1 cellular context compared by ENCODE assay signal in the genomic region with DNA sequence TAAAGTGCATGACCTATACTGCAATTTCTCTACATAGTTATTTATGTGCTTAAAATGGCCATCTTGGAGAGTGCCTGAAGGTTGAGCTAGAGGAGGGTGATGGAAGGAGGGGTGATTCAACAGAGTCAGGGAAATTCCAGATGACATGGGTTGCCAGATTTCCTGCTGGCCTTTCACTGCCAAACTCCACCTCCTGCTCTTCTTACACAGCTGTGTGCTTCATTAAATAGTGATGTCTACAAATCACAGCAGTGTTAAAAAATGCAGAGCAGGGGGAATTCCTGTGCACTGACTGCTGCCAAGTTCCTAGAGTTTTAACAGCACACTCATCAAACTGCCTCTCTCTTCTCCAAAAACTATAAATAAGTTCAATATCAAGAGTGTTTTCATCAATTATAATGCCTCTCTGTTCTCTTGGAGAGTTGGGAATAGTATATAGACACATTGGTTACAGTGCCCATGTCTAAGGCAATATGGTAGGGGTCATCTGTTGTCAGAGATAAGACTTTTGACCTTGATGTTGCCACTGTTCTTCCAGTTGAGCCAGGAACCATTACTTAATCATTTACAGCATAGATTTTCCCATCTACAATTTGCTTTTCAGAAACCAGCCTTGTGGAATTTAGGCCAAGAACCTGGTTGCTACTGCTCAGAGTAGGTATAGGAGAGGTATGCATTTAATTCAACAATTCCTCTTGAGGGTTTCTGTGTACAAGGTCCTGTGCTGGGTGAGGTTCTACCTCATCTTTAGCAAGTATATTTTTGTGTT.
TF ChIP-seq lines count a peak whose summit lies in the region.

No MANE protein-coding gene starts in this region.

TF ChIP-seq in GM23338, 12 proteins besides CTCF, POLR2A, EP300 and RAD21:
- TF ChIP-seq, protein P1, sequence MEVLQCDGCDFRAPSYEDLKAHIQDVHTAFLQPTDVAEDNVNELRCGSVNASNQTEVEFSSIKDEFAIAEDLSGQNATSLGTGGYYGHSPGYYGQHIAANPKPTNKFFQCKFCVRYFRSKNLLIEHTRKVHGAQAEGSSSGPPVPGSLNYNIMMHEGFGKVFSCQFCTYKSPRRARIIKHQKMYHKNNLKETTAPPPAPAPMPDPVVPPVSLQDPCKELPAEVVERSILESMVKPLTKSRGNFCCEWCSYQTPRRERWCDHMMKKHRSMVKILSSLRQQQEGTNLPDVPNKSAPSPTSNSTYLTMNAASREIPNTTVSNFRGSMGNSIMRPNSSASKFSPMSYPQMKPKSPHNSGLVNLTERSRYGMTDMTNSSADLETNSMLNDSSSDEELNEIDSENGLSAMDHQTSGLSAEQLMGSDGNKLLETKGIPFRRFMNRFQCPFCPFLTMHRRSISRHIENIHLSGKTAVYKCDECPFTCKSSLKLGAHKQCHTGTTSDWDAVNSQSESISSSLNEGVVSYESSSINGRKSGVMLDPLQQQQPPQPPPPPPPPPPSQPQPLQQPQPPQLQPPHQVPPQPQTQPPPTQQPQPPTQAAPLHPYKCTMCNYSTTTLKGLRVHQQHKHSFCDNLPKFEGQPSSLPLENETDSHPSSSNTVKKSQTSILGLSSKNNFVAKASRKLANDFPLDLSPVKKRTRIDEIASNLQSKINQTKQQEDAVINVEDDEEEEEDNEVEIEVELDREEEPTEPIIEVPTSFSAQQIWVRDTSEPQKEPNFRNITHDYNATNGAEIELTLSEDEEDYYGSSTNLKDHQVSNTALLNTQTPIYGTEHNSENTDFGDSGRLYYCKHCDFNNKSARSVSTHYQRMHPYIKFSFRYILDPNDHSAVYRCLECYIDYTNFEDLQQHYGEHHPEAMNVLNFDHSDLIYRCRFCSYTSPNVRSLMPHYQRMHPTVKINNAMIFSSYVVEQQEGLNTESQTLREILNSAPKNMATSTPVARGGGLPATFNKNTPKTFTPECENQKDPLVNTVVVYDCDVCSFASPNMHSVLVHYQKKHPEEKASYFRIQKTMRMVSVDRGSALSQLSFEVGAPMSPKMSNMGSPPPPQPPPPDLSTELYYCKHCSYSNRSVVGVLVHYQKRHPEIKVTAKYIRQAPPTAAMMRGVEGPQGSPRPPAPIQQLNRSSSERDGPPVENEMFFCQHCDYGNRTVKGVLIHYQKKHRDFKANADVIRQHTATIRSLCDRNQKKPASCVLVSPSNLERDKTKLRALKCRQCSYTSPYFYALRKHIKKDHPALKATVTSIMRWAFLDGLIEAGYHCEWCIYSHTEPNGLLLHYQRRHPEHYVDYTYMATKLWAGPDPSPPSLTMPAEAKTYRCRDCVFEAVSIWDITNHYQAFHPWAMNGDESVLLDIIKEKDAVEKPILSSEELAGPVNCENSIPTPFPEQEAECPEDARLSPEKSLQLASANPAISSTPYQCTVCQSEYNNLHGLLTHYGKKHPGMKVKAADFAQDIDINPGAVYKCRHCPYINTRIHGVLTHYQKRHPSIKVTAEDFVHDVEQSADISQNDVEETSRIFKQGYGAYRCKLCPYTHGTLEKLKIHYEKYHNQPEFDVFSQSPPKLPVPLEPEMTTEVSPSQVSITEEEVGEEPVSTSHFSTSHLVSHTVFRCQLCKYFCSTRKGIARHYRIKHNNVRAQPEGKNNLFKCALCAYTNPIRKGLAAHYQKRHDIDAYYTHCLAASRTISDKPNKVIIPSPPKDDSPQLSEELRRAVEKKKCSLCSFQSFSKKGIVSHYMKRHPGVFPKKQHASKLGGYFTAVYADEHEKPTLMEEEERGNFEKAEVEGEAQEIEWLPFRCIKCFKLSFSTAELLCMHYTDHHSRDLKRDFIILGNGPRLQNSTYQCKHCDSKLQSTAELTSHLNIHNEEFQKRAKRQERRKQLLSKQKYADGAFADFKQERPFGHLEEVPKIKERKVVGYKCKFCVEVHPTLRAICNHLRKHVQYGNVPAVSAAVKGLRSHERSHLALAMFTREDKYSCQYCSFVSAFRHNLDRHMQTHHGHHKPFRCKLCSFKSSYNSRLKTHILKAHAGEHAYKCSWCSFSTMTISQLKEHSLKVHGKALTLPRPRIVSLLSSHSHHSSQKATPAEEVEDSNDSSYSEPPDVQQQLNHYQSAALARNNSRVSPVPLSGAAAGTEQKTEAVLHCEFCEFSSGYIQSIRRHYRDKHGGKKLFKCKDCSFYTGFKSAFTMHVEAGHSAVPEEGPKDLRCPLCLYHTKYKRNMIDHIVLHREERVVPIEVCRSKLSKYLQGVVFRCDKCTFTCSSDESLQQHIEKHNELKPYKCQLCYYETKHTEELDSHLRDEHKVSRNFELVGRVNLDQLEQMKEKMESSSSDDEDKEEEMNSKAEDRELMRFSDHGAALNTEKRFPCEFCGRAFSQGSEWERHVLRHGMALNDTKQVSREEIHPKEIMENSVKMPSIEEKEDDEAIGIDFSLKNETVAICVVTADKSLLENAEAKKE (CRISPR knock-in tag; IDR thresholded peaks at IDR 0.05), result no peak
- TF ChIP-seq NANOG (IDR thresholded peaks at IDR 0.05; ENCODE audit: borderline replicate concordance), result no peak
- TF ChIP-seq, protein P2, sequence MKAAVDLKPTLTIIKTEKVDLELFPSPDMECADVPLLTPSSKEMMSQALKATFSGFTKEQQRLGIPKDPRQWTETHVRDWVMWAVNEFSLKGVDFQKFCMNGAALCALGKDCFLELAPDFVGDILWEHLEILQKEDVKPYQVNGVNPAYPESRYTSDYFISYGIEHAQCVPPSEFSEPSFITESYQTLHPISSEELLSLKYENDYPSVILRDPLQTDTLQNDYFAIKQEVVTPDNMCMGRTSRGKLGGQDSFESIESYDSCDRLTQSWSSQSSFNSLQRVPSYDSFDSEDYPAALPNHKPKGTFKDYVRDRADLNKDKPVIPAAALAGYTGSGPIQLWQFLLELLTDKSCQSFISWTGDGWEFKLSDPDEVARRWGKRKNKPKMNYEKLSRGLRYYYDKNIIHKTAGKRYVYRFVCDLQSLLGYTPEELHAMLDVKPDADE (IDR thresholded peaks at IDR 0.05), result no peak
- TF ChIP-seq EZH2phosphoT487 (IDR thresholded peaks at IDR 0.05; ENCODE audit: unreplicated experiment), result no peak
- no peak for TF ChIP-seq ZNF331 (CRISPR knock-in tag; IDR thresholded peaks at IDR 0.05; ENCODE audit: low read depth)
- no peak for TF ChIP-seq ZNF114 (CRISPR knock-in tag; IDR thresholded peaks at IDR 0.05)
